ENCODE assay signal across 8 cellular contexts in genomic region chr12:109052415-109053323, GRCh38. TPM values are rescaled to one million over a fixed set of nuclear protein-coding genes. Genes with fewer than 3 reads are reported as not detected.
DNase-seq lines count a peak whose midpoint lies in the region; ATAC-seq and TF ChIP-seq lines count a peak whose summit lies in the region.

USP30 (plus strand) TSS chr12:109052576; CDS start chr12:109052679, 103 bp downstream.

- H3K9me3 ChIP-seq in CD4-positive, CD25-positive, alpha-beta regulatory T cell (ENCODE audit: control insufficient read depth in 2 of 2, low read length in 2 of 2), result no peaks in the 10 kb centered on the region
- H3K9me3 ChIP-seq in lung (ENCODE audit: control insufficient read depth in 2 of 2, insufficient read depth in 1 of 2, low read length in 1 of 2), result no peaks in the 10 kb centered on the region

- intact Hi-C loops in activated CD8-positive, alpha-beta T cell treated with anti-CD3 and anti-CD28 coated beads for 36 hours (cut with micrococcal nuclease), result loop anchor here (2.0 kb wide), 1 partner anchor 40 kb away; the partner anchor contains the start of gene ALKBH2

- H3K9me3 Mint-ChIP-seq in CD4-positive, CD25-positive, alpha-beta regulatory T cell, result no peaks in the 10 kb centered on the region
- no peaks in the 10 kb centered on the region for H3K9me3 Mint-ChIP-seq in activated CD8-positive, alpha-beta T cell treated with anti-CD3 and anti-CD28 coated beads for 36 hours

- no peak for TF ChIP-seq CTCF in activated CD8-positive, alpha-beta T cell treated with anti-CD3 and anti-CD28 coated beads for 36 hours (IDR thresholded peaks at IDR 0.05)
- no peak for TF ChIP-seq CTCF in lung (IDR thresholded peaks at IDR 0.05; ENCODE audit: control extremely low read depth, extremely low read depth)

- H3K36me3 ChIP-seq in CD4-positive, CD25-positive, alpha-beta regulatory T cell (ENCODE audit: control insufficient read depth, insufficient read depth, low read length), result peaks cover under 1% of the 10 kb centered on the region
- H3K36me3 ChIP-seq in lung (ENCODE audit: control insufficient read depth in 2 of 2, insufficient read depth in 2 of 2, low read length in 2 of 2), result peaks cover 0 to 2% of the 10 kb centered on the region in 2 donors

- H3K27ac Mint-ChIP-seq in CD4-positive, CD25-positive, alpha-beta regulatory T cell, result peak within 1 kb of the TSS; percentile 83 to 99 (median 96)
- H3K27ac Mint-ChIP-seq in activated CD8-positive, alpha-beta T cell treated with anti-CD3 and anti-CD28 coated beads for 36 hours, result peak within 1 kb of the TSS; percentile 93

- CTCF ChIA-PET in activated CD8-positive, alpha-beta T cell treated with anti-CD3 and anti-CD28 coated beads for 36 hours (lab: Charles Lee), result interaction anchor here (0.9 to 1.2 kb wide), 4 partner anchors 34 to 341 kb away, joined by 3 to 5 read pairs (median 3); partner anchors contain the start of gene ALKBH2

- WGBS in lung, 2 donors, result 0 to 1% methylated on average over 58 to 61 of the region's 61 CpGs

- peaks cover 13% of the 10 kb centered on the region for H3K36me3 Mint-ChIP-seq in CD4-positive, CD25-positive, alpha-beta regulatory T cell
- H3K36me3 Mint-ChIP-seq in activated CD8-positive, alpha-beta T cell treated with anti-CD3 and anti-CD28 coated beads for 36 hours (ENCODE audit: low read depth), result peaks cover 7% of the 10 kb centered on the region

- peak within 1 kb of the TSS; percentile 94 to 97 (median 96) for H3K4me3 Mint-ChIP-seq in CD4-positive, CD25-positive, alpha-beta regulatory T cell
- peak within 1 kb of the TSS; percentile 81 for H3K4me3 Mint-ChIP-seq in activated CD8-positive, alpha-beta T cell treated with anti-CD3 and anti-CD28 coated beads for 36 hours

- peak; percentile 82 to 84 for ATAC-seq in CD4-positive, CD25-positive, alpha-beta regulatory T cell (ENCODE audit: low read depth in 2 of 2)
- peak; percentile 73 for ATAC-seq in GM19395 (IDR thresholded peaks at IDR 0.05; ENCODE audit: unreplicated experiment)
- peak; percentile 52 for ATAC-seq in HG03558 (IDR thresholded peaks at IDR 0.05; ENCODE audit: extremely low read depth, unreplicated experiment)
- ATAC-seq in activated CD8-positive, alpha-beta T cell treated with anti-CD3 and anti-CD28 coated beads for 36 hours, result peak; percentile 76
- ATAC-seq in lung (ENCODE audit: insufficient read depth, low FRiP score), result peak; percentile 93

- peak within 1 kb of the TSS; percentile 97 for H3K4me3 ChIP-seq in CD4-positive, CD25-positive, alpha-beta regulatory T cell (ENCODE audit: low read depth, low read length)
- peak within 1 kb of the TSS; percentile 86 for H3K4me3 ChIP-seq in lung

- POLR2A ChIA-PET in activated CD8-positive, alpha-beta T cell treated with anti-CD3 and anti-CD28 coated beads for 36 hours (lab: Charles Lee), result interaction anchor here (1.1 to 1.8 kb wide), 4 partner anchors 39 to 59 kb away, joined by 3 to 7 read pairs (median 4); partner anchors contain the start of gene ALKBH2

- H3K27me3 Mint-ChIP-seq in CD4-positive, CD25-positive, alpha-beta regulatory T cell, result no peaks in the 10 kb centered on the region
- no peaks in the 10 kb centered on the region for H3K27me3 Mint-ChIP-seq in activated CD8-positive, alpha-beta T cell treated with anti-CD3 and anti-CD28 coated beads for 36 hours

- peaks cover 11 to 25% (median 13%) of the 10 kb centered on the region in 4 donors for H3K4me1 Mint-ChIP-seq in CD4-positive, CD25-positive, alpha-beta regulatory T cell
- H3K4me1 Mint-ChIP-seq in activated CD8-positive, alpha-beta T cell treated with anti-CD3 and anti-CD28 coated beads for 36 hours (ENCODE audit: low read depth), result peaks cover 10% of the 10 kb centered on the region

- DNase-seq in CD4-positive, CD25-positive, alpha-beta regulatory T cell, result peak; percentile 74 to 90 (median 80)
- DNase-seq in NCI-H82 (lab: John Stamatoyannopoulos, UW) (peak; percentile 91), lung (ENCODE audit: low spot score) (peak; percentile 87)
- DNase-seq in activated CD8-positive, alpha-beta T cell treated with anti-CD3 and anti-CD28 coated beads for 36 hours, result peak; percentile 87
- DNase-seq in effector CD4-positive, alpha-beta T cell, result peak; percentile 78
- peak; percentile 57 to 73 (median 70) for DNase-seq in stimulated activated CD4-positive, alpha-beta T cell treated with anti-CD3 and anti-CD28 coated beads, TNF-alpha, amount 100 ng/mL, for 1 hour (ENCODE audit: low read depth in 3 of 3, low spot score in 1 of 3)

- H3K27me3 ChIP-seq in CD4-positive, CD25-positive, alpha-beta regulatory T cell (ENCODE audit: control insufficient read depth, insufficient read depth, low read length), result no peaks in the 10 kb centered on the region
- H3K27me3 ChIP-seq in lung (ENCODE audit: control insufficient read depth, insufficient read depth), result no peaks in the 10 kb centered on the region

- peaks cover 20% of the 10 kb centered on the region for H3K4me1 ChIP-seq in CD4-positive, CD25-positive, alpha-beta regulatory T cell (ENCODE audit: control insufficient read depth, insufficient read depth, low read length, poor library complexity, severe bottlenecking)
- H3K4me1 ChIP-seq in lung (ENCODE audit: control insufficient read depth in 2 of 2, insufficient read depth in 2 of 2, low read length in 2 of 2), result peaks cover 0 to 7% of the 10 kb centered on the region in 2 donors

- peak within 1 kb of the TSS; percentile 86 for H3K27ac ChIP-seq in CD4-positive, CD25-positive, alpha-beta regulatory T cell (ENCODE audit: insufficient read depth, low read length, poor library complexity, severe bottlenecking)
- H3K27ac ChIP-seq in lung (ENCODE audit: low read depth in 1 of 2, low read length in 1 of 2), result peak within 1 kb of the TSS; percentile 91 to 92

RNA-seq across cellular contexts. Expression of gene USP30, which starts in this region (rescaled TPM):
- 21.0 TPM for total RNA-seq in CD4-positive, CD25-positive, alpha-beta regulatory T cell
- 10 to 100 TPM; 10.7 to 14.2 (median 11.6) TPM for polyA plus RNA-seq in CD4-positive, CD25-positive, alpha-beta regulatory T cell
- 10 to 100 TPM in 1 of 2 experiments, 1 to 10 TPM in 1; 7.4 to 10.0 TPM for total RNA-seq in activated CD8-positive, alpha-beta T cell treated with anti-CD3 and anti-CD28 coated beads for 36 hours
- 10 to 100 TPM in 1 of 2 donors, 1 to 10 TPM in 1; 8.8 to 17.9 TPM for total RNA-seq in lung
- 1 to 10 TPM; 6.5 to 7.2 TPM for polyA plus RNA-seq in lung

Comparison
In these comparisons a context has a peak if more than half of its experiments do, and no peak if none do; other contexts are left out.
1. Peak in every context shown above with its lines: DNase-seq, ATAC-seq, H3K4me3 ChIP-seq and H3K27ac ChIP-seq.